Comparison of ENCODE assay signal across 1 cellular context in the genomic region with DNA sequence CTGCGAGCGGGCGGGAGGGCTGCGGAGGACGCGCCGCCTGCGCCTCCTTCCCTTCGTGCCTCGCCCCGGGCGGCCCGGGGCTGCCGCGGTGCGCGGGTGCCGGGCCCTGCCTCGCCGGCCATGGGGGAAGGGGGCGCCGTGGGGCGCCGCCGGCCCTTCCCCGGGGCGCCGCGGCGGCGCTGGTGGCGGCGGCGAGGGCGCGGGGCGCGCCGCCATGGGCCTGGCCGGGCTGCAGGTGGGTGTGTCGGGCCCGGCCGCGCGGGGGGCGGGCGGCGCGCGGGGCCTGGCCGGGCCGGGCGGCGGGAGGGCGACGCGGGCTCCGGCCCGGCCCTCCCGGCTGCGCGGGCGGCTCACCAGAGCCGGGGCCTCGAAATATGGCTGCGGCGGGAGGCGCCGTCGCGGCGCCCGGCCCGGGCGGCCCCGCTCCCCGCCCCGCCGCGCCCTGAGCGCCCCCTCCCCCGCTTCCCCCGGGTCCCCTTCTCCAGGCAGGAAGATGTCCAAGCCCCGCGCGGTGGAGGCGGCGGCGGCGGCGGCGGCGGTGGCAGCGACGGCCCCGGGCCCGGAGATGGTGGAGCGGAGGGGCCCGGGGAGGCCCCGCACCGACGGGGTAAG.
A peak's percentile ranks its signal among the peaks of the same experiment; 100 is the strongest.
TF ChIP-seq lines count a peak whose summit lies in the region.

No MANE protein-coding gene starts in this region.

TF ChIP-seq in endothelial cell of umbilical vein, 7 proteins besides CTCF, POLR2A, EP300 and RAD21:
- TF ChIP-seq FOS (IDR thresholded peaks at IDR 0.05; ENCODE audit: borderline replicate concordance, insufficient read depth, low read length) (no peak), POLR2AphosphoS5 (IDR thresholded peaks at IDR 0.05; ENCODE audit: insufficient read depth, low read depth, low read length) (peak; percentile 29), EZH2 (IDR thresholded peaks at IDR 0.05; ENCODE audit: borderline replicate concordance, low read depth, low read length, severe bottlenecking) (no peak)
